In genomic region chr13:25377244-25377962, GRCh38 we compare ENCODE assay signal across 18 cellular contexts.
"Had no signal": no experiment of that assay in that cellular context is flagged by ENCODE, and none has a peak within 500 bp of the region (broad histone marks: within the 10 kb centered on the region; RNA-seq: fewer than 3 reads in every experiment).

No MANE protein-coding gene starts in this region.

- ATAC-seq: activated CD4-positive, CD25-positive, alpha-beta regulatory T cell treated with anti-CD3 and anti-CD28 coated beads, Interleukin-2, amount 50 U/mL, for 24 hours; activated CD8-positive, alpha-beta T cell treated with anti-CD3 and anti-CD28 coated beads for 36 hours; body of pancreas; PC-3; SK-N-SH treated with all-trans-retinoic acid at 6 μM for 48 hours had no signal

- H3K27ac ChIP-seq: ascending aorta, body of pancreas, SJSA1 had no signal

- DNase-seq: activated CD4-positive, alpha-beta T cell treated with anti-CD3 and anti-CD28 coated beads for 4 hours; activated CD8-positive, alpha-beta memory T cell treated with anti-CD3 and anti-CD28 coated beads, Interleukin-2, amount 50 U/mL, for 4 hours; activated CD8-positive, alpha-beta T cell treated with anti-CD3 and anti-CD28 coated beads for 36 hours; activated naive CD4-positive, alpha-beta T cell treated with anti-CD3 and anti-CD28 coated beads, Interleukin-2, amount 50 U/mL, for 16 hours; activated naive CD8-positive, alpha-beta T cell treated with anti-CD3 and anti-CD28 coated beads, Interleukin-2, amount 10 ng/mL, durations not matched to agents 7 days and 5 days; activated T-cell treated with anti-CD3 and anti-CD28 coated beads, Interleukin-2, amount 50 U/mL, for 1 hour; body of pancreas; Karpas-422; NCI-H1092; NCI-H1930; NCI-H446; NCI-H524; PC-3; SHP77 had no signal

- H3K4me1 ChIP-seq: ascending aorta, SJSA1 had no signal

- H3K4me3 ChIP-seq: ascending aorta, body of pancreas, SJSA1 had no signal

- H3K36me3 ChIP-seq: ascending aorta, SJSA1 had no signal

- H3K9me3 ChIP-seq: ascending aorta, body of pancreas, SJSA1 had no signal
